In the genomic region with DNA sequence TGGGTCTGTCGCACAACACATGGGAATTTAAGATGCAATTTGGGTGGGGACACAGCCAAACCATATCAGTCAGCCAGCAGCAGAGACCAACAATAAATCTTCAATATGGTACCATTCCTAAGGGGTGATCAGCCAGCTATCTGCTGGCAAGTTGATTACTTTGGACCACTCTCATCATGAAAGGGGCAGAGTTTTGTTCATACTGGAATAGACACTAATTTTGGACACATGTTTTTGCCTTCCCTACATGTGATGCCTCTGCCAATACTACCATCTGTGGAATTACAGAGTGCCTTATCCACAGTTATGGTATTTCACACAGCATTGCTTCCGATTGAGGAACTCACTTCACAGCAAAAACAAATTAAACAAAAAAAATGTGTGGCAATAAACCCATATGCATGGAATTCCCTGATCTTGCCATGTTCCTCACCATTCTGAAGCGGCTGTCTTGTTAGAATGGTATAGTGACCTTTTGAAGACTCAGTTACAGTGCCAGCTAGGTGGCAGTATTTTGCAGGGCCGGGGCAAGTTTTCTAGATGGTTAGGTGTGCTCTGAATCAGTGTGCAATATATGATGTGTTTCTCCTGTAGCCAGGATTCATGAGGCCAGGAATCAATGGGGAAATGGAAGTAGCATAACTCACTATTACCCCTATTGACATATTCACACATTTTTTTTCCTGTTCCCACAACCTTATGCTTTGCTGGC, we compare ENCODE assay signal across 12 cellular contexts.
DNase-seq lines count a peak whose midpoint lies in the region; ATAC-seq and TF ChIP-seq lines count a peak whose summit lies in the region.
"Had no signal": no experiment of that assay in that cellular context is flagged by ENCODE, and none has a peak within 500 bp of the region (broad histone marks: within the 10 kb centered on the region; RNA-seq: fewer than 3 reads in every experiment).

No MANE protein-coding gene starts in this region.

- no CpG with 5 or more reads among the region's 4 CpGs for WGBS in mesendoderm (ENCODE audit: extremely low coverage, insufficient coverage, low lambda C conversion rate)

- H3K4me3 Mint-ChIP-seq in activated T-helper 1 cell treated with anti-CD3 and anti-CD28 coated beads, Interleukin-12 subunit alpha, Interleukin-12 subunit beta, Interleukin-2, Interleukin-4 antibody, amounts not matched to agents 30 ng/mL and 10 ng/mL and 1 ng/mL, durations not matched to agents 14 hours and 24 hours and 36 hours, result no peak overlapping the region
- H3K4me3 Mint-ChIP-seq: nephron, T-cell had no signal

- no peak overlapping the region for H3K27ac Mint-ChIP-seq in activated T-helper 1 cell treated with anti-CD3 and anti-CD28 coated beads, Interleukin-12 subunit alpha, Interleukin-12 subunit beta, Interleukin-2, Interleukin-4 antibody, amounts not matched to agents 30 ng/mL and 10 ng/mL and 1 ng/mL, durations not matched to agents 14 hours and 24 hours and 36 hours
- H3K27ac Mint-ChIP-seq: T-cell had no signal

- H2BK120ac ChIP-seq in mesendoderm (ENCODE audit: low read depth, low read length), result no peak overlapping the region

- H2BK15ac ChIP-seq in mesendoderm (replicated peaks; ENCODE audit: low read depth), result no peak overlapping the region

- peaks cover 8% of the 10 kb centered on the region for H3K9me3 Mint-ChIP-seq in activated T-helper 1 cell treated with anti-CD3 and anti-CD28 coated beads, Interleukin-12 subunit alpha, Interleukin-12 subunit beta, Interleukin-2, Interleukin-4 antibody, amounts not matched to agents 30 ng/mL and 10 ng/mL and 1 ng/mL, durations not matched to agents 14 hours and 24 hours and 36 hours

- H3K4ac ChIP-seq in mesendoderm (ENCODE audit: low read depth, low read length), result no peak overlapping the region

- no peaks in the 10 kb centered on the region for H3K79me2 ChIP-seq in DOHH2 (ENCODE audit: control insufficient read depth, low read length)
- H3K79me2 ChIP-seq in mesendoderm (ENCODE audit: control insufficient read depth, insufficient read depth, low read length), result no peaks in the 10 kb centered on the region

- peaks cover 8% of the 10 kb centered on the region; the same call in 1 of the 2 replicates for H3K9me3 ChIP-seq in DOHH2 (ENCODE audit: control insufficient read depth, insufficient read depth, low read length)
- H3K9me3 ChIP-seq: ascending aorta had no signal

- H3K27me3 ChIP-seq in DOHH2 (ENCODE audit: control insufficient read depth, low read length) (no peaks in the 10 kb centered on the region), HL-60 (ENCODE audit: insufficient read depth, poor library complexity, severe bottlenecking) (no peaks in the 10 kb centered on the region), mesendoderm (ENCODE audit: insufficient read depth, low read length, poor library complexity) (no peaks in the 10 kb centered on the region)
- H3K27me3 ChIP-seq: ascending aorta had no signal

- H3K4me1 Mint-ChIP-seq in activated T-helper 1 cell treated with anti-CD3 and anti-CD28 coated beads, Interleukin-12 subunit alpha, Interleukin-12 subunit beta, Interleukin-2, Interleukin-4 antibody, amounts not matched to agents 30 ng/mL and 10 ng/mL and 1 ng/mL, durations not matched to agents 14 hours and 24 hours and 36 hours (ENCODE audit: low read depth), result no peaks in the 10 kb centered on the region
- H3K4me1 Mint-ChIP-seq: nephron, T-cell had no signal

- H4K8ac ChIP-seq in mesendoderm (ENCODE audit: low read depth, low read length), result no peak overlapping the region

- H3K4me3 ChIP-seq in DOHH2 (ENCODE audit: low read length) (no peak overlapping the region), HL-60 (replicated peaks; ENCODE audit: insufficient read depth, low read length) (no peak overlapping the region), mesendoderm (ENCODE audit: low read length) (no peak overlapping the region)
- H3K4me3 ChIP-seq: ascending aorta had no signal

- no peak overlapping the region for H3K56ac ChIP-seq in mesendoderm (ENCODE audit: low read length)

- H3K36me3 ChIP-seq in DOHH2 (ENCODE audit: control insufficient read depth, low read length), result no peaks in the 10 kb centered on the region
- no peaks in the 10 kb centered on the region for H3K36me3 ChIP-seq in mesendoderm (ENCODE audit: control insufficient read depth, insufficient read depth, low read length)
- H3K36me3 ChIP-seq: ascending aorta had no signal

- no peak for DNase-seq in HL-60 (ENCODE audit: low read depth in 1 of 2, low spot score in 1 of 2)
- peak; percentile 1 for DNase-seq in RKO (ENCODE audit: low spot score)
- peak; percentile 19 for DNase-seq in mesendoderm
- DNase-seq in left cardiac atrium, result no peak
- no peak for DNase-seq in activated T-helper 1 cell treated with anti-CD3 and anti-CD28 coated beads, Interleukin-12 subunit alpha, Interleukin-12 subunit beta, Interleukin-2, Interleukin-4 antibody, amounts not matched to agents 30 ng/mL and 10 ng/mL and 1 ng/mL, durations not matched to agents 14 hours and 24 hours and 36 hours (ENCODE audit: low spot score)
- DNase-seq: effector CD4-positive, alpha-beta T cell; NCI-H1436 treated with DMSO at 0.1 percent for 48 hours; T-cell had no signal

- H3K27me3 Mint-ChIP-seq in activated T-helper 1 cell treated with anti-CD3 and anti-CD28 coated beads, Interleukin-12 subunit alpha, Interleukin-12 subunit beta, Interleukin-2, Interleukin-4 antibody, amounts not matched to agents 30 ng/mL and 10 ng/mL and 1 ng/mL, durations not matched to agents 14 hours and 24 hours and 36 hours (ENCODE audit: insufficient read depth), result no peaks in the 10 kb centered on the region

- H3K23ac ChIP-seq in mesendoderm (ENCODE audit: low read length), result no peak overlapping the region

- no peak overlapping the region for H3K4me2 ChIP-seq in DOHH2 (ENCODE audit: low read length)
- H3K4me2 ChIP-seq in mesendoderm (ENCODE audit: low read length), result no peak overlapping the region

- H3K9ac ChIP-seq in mesendoderm (ENCODE audit: low read length), result no peak overlapping the region

- no peaks in the 10 kb centered on the region for H3K9me2 ChIP-seq in DOHH2 (replicated peaks; ENCODE audit: control insufficient read depth, low read length)

- H3K4me1 ChIP-seq in DOHH2 (ENCODE audit: control insufficient read depth, low read length) (no peaks in the 10 kb centered on the region), mesendoderm (ENCODE audit: control insufficient read depth, low read depth, low read length) (no peaks in the 10 kb centered on the region)
- H3K4me1 ChIP-seq: ascending aorta had no signal

- no peak overlapping the region for H4K5ac ChIP-seq in mesendoderm (ENCODE audit: low read length)

- H3K79me1 ChIP-seq in mesendoderm (ENCODE audit: low read length), result no peaks in the 10 kb centered on the region

- no peaks in the 10 kb centered on the region for H3K36me3 Mint-ChIP-seq in activated T-helper 1 cell treated with anti-CD3 and anti-CD28 coated beads, Interleukin-12 subunit alpha, Interleukin-12 subunit beta, Interleukin-2, Interleukin-4 antibody, amounts not matched to agents 30 ng/mL and 10 ng/mL and 1 ng/mL, durations not matched to agents 14 hours and 24 hours and 36 hours (ENCODE audit: low read depth)
- H3K36me3 Mint-ChIP-seq: T-cell had no signal

- no peak overlapping the region for H2AK5ac ChIP-seq in mesendoderm (ENCODE audit: low read length)

- no peak for ATAC-seq in left cardiac atrium
- ATAC-seq in HG03571 (IDR thresholded peaks at IDR 0.05; ENCODE audit: unreplicated experiment), result no peak
- ATAC-seq: T-cell had no signal

- intact Hi-C loops in left cardiac atrium (cut with DNase I), result no loop called here
- intact Hi-C loops in activated T-helper 1 cell treated with anti-CD3 and anti-CD28 coated beads, Interleukin-12 subunit alpha, Interleukin-12 subunit beta, Interleukin-2, Interleukin-4 antibody, amounts not matched to agents 30 ng/mL and 10 ng/mL and 1 ng/mL, durations not matched to agents 14 hours and 24 hours and 36 hours (cut with micrococcal nuclease), result no loop called here

- no peak overlapping the region for H2BK5ac ChIP-seq in mesendoderm (ENCODE audit: low read length)

- H3K27ac ChIP-seq in DOHH2 (ENCODE audit: low read depth, low read length) (no peak overlapping the region), HL-60 (replicated peaks) (no peak overlapping the region), mesendoderm (ENCODE audit: low read depth, low read length) (no peak overlapping the region)
- H3K27ac ChIP-seq: ascending aorta had no signal

- no peaks in the 10 kb centered on the region for H3F3A ChIP-seq in DOHH2 (ENCODE audit: control insufficient read depth, insufficient read depth)

- TF ChIP-seq CTCF in DOHH2 (IDR thresholded peaks at IDR 0.05; ENCODE audit: low read depth, low read length, poor library complexity, severe bottlenecking), result peak; percentile 36
- TF ChIP-seq CTCF in HL-60 (IDR thresholded peaks at IDR 0.05; ENCODE audit: insufficient read depth, low read length), result peak; percentile 10

- no peak overlapping the region for H3K18ac ChIP-seq in mesendoderm (ENCODE audit: low read length)

- H4K20me1 ChIP-seq in DOHH2 (ENCODE audit: control insufficient read depth, insufficient read depth, low read depth, low read length), result no peaks in the 10 kb centered on the region

Comparison
In these comparisons a context has a peak if more than half of its experiments do, and no peak if none do; other contexts are left out.
1. DNase-seq: peak in RKO (single experiment) and mesendoderm (single experiment); none in HL-60 (0 of 2), left cardiac atrium (single experiment) and activated T-helper 1 cell treated with anti-CD3 and anti-CD28 coated beads, Interleukin-12 subunit alpha, Interleukin-12 subunit beta, Interleukin-2, Interleukin-4 antibody, amounts not matched to agents 30 ng/mL and 10 ng/mL and 1 ng/mL, durations not matched to agents 14 hours and 24 hours and 36 hours (single experiment).